ENCODE assay signal across 16 cellular contexts in the genomic region with DNA sequence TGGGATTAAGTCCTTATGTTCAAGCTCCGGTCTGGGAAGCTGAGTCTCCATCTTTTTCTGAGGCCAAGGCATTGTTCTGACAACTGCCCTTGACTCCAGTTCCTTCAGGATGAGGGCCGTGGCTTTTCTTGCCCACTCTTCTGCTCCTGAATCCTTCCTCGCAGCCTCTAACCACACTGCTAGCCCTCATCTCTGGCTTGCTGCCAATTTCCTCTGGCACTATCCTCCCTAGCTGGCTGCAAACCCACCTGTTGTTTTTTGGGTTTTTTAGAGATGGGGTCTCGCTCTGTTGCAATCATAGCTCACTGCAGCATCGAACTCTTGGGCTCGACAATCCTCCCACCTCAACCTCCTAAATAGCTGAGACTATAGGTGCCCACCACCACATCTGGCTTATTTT.
A peak's percentile ranks its signal among the peaks of the same experiment; 100 is the strongest.
DNase-seq lines count a peak whose midpoint lies in the region; ATAC-seq, FAIRE-seq and TF ChIP-seq lines count a peak whose summit lies in the region.
"Had no signal": no experiment of that assay in that cellular context is flagged by ENCODE, and none has a peak within 500 bp of the region (broad histone marks: within the 10 kb centered on the region; RNA-seq: fewer than 3 reads in every experiment).

No MANE protein-coding gene starts in this region.

- H2AFZ ChIP-seq in K562 (ENCODE audit: low read depth, low read length) (peak overlapping the region; percentile 29; the same call in 1 of the 2 replicates), MM.1S (ENCODE audit: low read length) (no peak overlapping the region)

- H3K79me2 ChIP-seq in K562 (ENCODE audit: control insufficient read depth, insufficient read depth, low read length) (no peaks in the 10 kb centered on the region), MM.1S (ENCODE audit: low read length) (no peaks in the 10 kb centered on the region)

- H3F3A ChIP-seq in MM.1S (ENCODE audit: insufficient read depth, low read length), result no peaks in the 10 kb centered on the region

- no peaks in the 10 kb centered on the region for H3K27me3 Mint-ChIP-seq in MCF 10A (ENCODE audit: insufficient read depth, unreplicated experiment)
- H3K27me3 Mint-ChIP-seq: activated CD8-positive, alpha-beta T cell treated with anti-CD3 and anti-CD28 coated beads for 36 hours; B cell had no signal

- H3K4me1 ChIP-seq in breast epithelium (peaks cover 0 to 2% of the 10 kb centered on the region in 2 donors), K562 (replicated peaks in 1 of 2; ENCODE audit: control insufficient read depth in 2 of 2, insufficient read depth in 2 of 2, low read length in 2 of 2) (no peaks in the 10 kb centered on the region; a peak in 2 of 5 replicates), thymus (ENCODE audit: control insufficient read depth, insufficient read depth, low read length) (no peaks in the 10 kb centered on the region), MM.1S (ENCODE audit: low read length) (0 out of 2 replicates have a peak, but pooled peaks cover 8% of the 10 kb centered on the region)
- H3K4me1 ChIP-seq: prostate gland had no signal

- no peaks in the 10 kb centered on the region for H3K36me3 ChIP-seq in breast epithelium
- H3K36me3 ChIP-seq in K562 (ENCODE audit: control insufficient read depth, insufficient read depth, low read length), result no peaks in the 10 kb centered on the region
- no peaks in the 10 kb centered on the region for H3K36me3 ChIP-seq in thymus (ENCODE audit: control insufficient read depth, insufficient read depth)
- no peaks in the 10 kb centered on the region for H3K36me3 ChIP-seq in MM.1S (replicated peaks; ENCODE audit: insufficient read depth, low read length)
- H3K36me3 ChIP-seq: prostate gland had no signal

- no peak for TF ChIP-seq POLR2A in breast epithelium (IDR thresholded peaks at IDR 0.05)
- TF ChIP-seq POLR2A in K562 (conservative IDR thresholded peaks at IDR 0.05), result no peak

- H3K9me3 ChIP-seq in breast epithelium (no peaks in the 10 kb centered on the region), K562 (replicated peaks; ENCODE audit: control insufficient read depth, insufficient read depth, low read depth, low read length) (no peaks in the 10 kb centered on the region), thymus (ENCODE audit: control insufficient read depth) (no peaks in the 10 kb centered on the region), MM.1S (replicated peaks; ENCODE audit: insufficient read depth, low read length) (no peaks in the 10 kb centered on the region)
- H3K9me3 ChIP-seq: prostate gland had no signal

- H3K9ac ChIP-seq in K562 (ENCODE audit: insufficient read depth in 1 of 2, low read depth in 2 of 2, low read length in 2 of 2), result no peak overlapping the region
- no peak overlapping the region for H3K9ac ChIP-seq in MM.1S (ENCODE audit: low read length)

- H3K9me3 Mint-ChIP-seq in MCF 10A (ENCODE audit: unreplicated experiment), result no peaks in the 10 kb centered on the region
- H3K9me3 Mint-ChIP-seq: memory B cell; stimulated activated effector memory CD8-positive, alpha-beta T cell treated with anti-CD3 and anti-CD28 coated beads, Interleukin-12 subunit alpha, Interleukin-12 subunit beta, amount 100 ng/mL, for 72 hours had no signal

- H3K27me3 ChIP-seq in breast epithelium, result no peaks in the 10 kb centered on the region
- peaks cover 0 to 15% of the 10 kb centered on the region in 2 experiments; a peak in 1 of 5 replicates for H3K27me3 ChIP-seq in K562 (ENCODE audit: control insufficient read depth in 2 of 2, insufficient read depth in 2 of 2, low read length in 2 of 2)
- H3K27me3 ChIP-seq in thymus (ENCODE audit: control insufficient read depth, insufficient read depth), result no peaks in the 10 kb centered on the region
- no peaks in the 10 kb centered on the region for H3K27me3 ChIP-seq in MM.1S (replicated peaks; ENCODE audit: insufficient read depth, low read length)

- H4K20me1 ChIP-seq in K562 (replicated peaks; ENCODE audit: control insufficient read depth, insufficient read depth, low read length) (no peaks in the 10 kb centered on the region), MM.1S (ENCODE audit: insufficient read depth, low read length) (no peaks in the 10 kb centered on the region)

- TF ChIP-seq EP300 in K562 (IDR thresholded peaks at IDR 0.05; ENCODE audit: low read length), result no peak

- no peak overlapping the region for H3K4me2 ChIP-seq in K562 (ENCODE audit: insufficient read depth, low read length)
- no peak overlapping the region for H3K4me2 ChIP-seq in MM.1S (ENCODE audit: low read depth, low read length)

- H3K4me3 Mint-ChIP-seq in MCF 10A (ENCODE audit: unreplicated experiment), result no peak overlapping the region
- H3K4me3 Mint-ChIP-seq: activated CD8-positive, alpha-beta T cell treated with anti-CD3 and anti-CD28 coated beads for 36 hours; B cell; memory B cell; stimulated activated effector memory CD8-positive, alpha-beta T cell treated with anti-CD3 and anti-CD28 coated beads, Interleukin-12 subunit alpha, Interleukin-12 subunit beta, amount 100 ng/mL, for 72 hours had no signal

- CTCF ChIA-PET in MCF 10A (lab: Yijun Ruan, JAX), result interaction anchor here (0.7 to 1.4 kb wide), 3 partner anchors 12 to 177 kb away, joined by 3 to 4 read pairs (median 3); no protein-coding TSS in a partner anchor
- CTCF ChIA-PET in K562 (lab: Yijun Ruan, JAX; ENCODE audit: low intra/inter-chr PET ratio), result no interaction called here

- BruUV-seq in MCF 10A (replicated peaks; lab: Mats Ljungman, UMichigan) (no TSS peak), K562 (replicated peaks; lab: Mats Ljungman, UMichigan) (no TSS peak)

- peak; percentile 51 for FAIRE-seq in K562 (lab: Jason Lieb, UNC)

- TF ChIP-seq RAD21 in K562 (CRISPR knock-in tag; conservative IDR thresholded peaks at IDR 0.05 in 1 of 2, IDR thresholded peaks at IDR 0.05 in 1 of 2), result no peak

- peaks cover 25% of the 10 kb centered on the region for H3K4me1 Mint-ChIP-seq in MCF 10A (ENCODE audit: insufficient read depth, unreplicated experiment)
- H3K4me1 Mint-ChIP-seq: B cell; memory B cell; stimulated activated effector memory CD8-positive, alpha-beta T cell treated with anti-CD3 and anti-CD28 coated beads, Interleukin-12 subunit alpha, Interleukin-12 subunit beta, amount 100 ng/mL, for 72 hours had no signal

- no peak overlapping the region for H3K27ac Mint-ChIP-seq in MCF 10A (ENCODE audit: low read depth, unreplicated experiment)
- H3K27ac Mint-ChIP-seq: activated CD8-positive, alpha-beta T cell treated with anti-CD3 and anti-CD28 coated beads for 36 hours; B cell; memory B cell; stimulated activated effector memory CD8-positive, alpha-beta T cell treated with anti-CD3 and anti-CD28 coated beads, Interleukin-12 subunit alpha, Interleukin-12 subunit beta, amount 100 ng/mL, for 72 hours had no signal

- DNase-seq in MCF 10A (ENCODE audit: unreplicated experiment) (peak; percentile 52), breast epithelium (ENCODE audit: low spot score in 2 of 2) (no peak), NCI-H69 (lab: John Stamatoyannopoulos, UW) (peak; percentile 58), K562 (ENCODE audit: extremely low read depth in 1 of 4, low spot score in 3 of 4) (peak in 1 of 4 experiments; percentile 42), MM.1S (no peak), putamen (ENCODE audit: low spot score) (no peak)
- DNase-seq in stimulated activated naive CD4-positive, alpha-beta T cell treated with Interleukin-2 at 50 U/mL for 16 hours (lab: John Stamatoyannopoulos, UW), result no peak
- DNase-seq: activated CD8-positive, alpha-beta T cell treated with anti-CD3 and anti-CD28 coated beads for 36 hours; activated naive CD4-positive, alpha-beta T cell treated with Interleukin-2 at 50 U/mL for 16 hours; NCI-H774; stimulated activated CD4-positive, alpha-beta T cell treated with anti-CD3 and anti-CD28 coated beads, Interleukin-2, amount 100 ng/mL, for 24 hours had no signal

- no peak overlapping the region for H3K4me3 ChIP-seq in breast epithelium
- H3K4me3 ChIP-seq in K562, result no peak overlapping the region
- H3K4me3 ChIP-seq in thymus (ENCODE audit: low read length), result no peak overlapping the region
- no peak overlapping the region for H3K4me3 ChIP-seq in MM.1S (ENCODE audit: low read length)
- H3K4me3 ChIP-seq: prostate gland had no signal

- peak; percentile 67 for ATAC-seq in K562
- ATAC-seq: activated CD8-positive, alpha-beta T cell treated with anti-CD3 and anti-CD28 coated beads for 36 hours; stimulated activated effector memory CD8-positive, alpha-beta T cell treated with anti-CD3 and anti-CD28 coated beads, Interleukin-12 subunit alpha, Interleukin-12 subunit beta, amount 100 ng/mL, for 72 hours had no signal

- no peak overlapping the region for H3K27ac ChIP-seq in breast epithelium
- H3K27ac ChIP-seq in K562 (ENCODE audit: extremely low read depth, low read depth, low read length), result no peak overlapping the region
- H3K27ac ChIP-seq in thymus (ENCODE audit: low read depth), result peak overlapping the region; percentile 42
- H3K27ac ChIP-seq in MM.1S (ENCODE audit: low read length), result no peak overlapping the region
- H3K27ac ChIP-seq: prostate gland had no signal

- in situ Hi-C loops in K562 (cut with MboI), result no loop called here

- POLR2A ChIA-PET in MCF 10A (lab: Yijun Ruan, JAX), result no interaction called here
- POLR2A ChIA-PET in K562 (lab: Yijun Ruan, JAX), result interaction anchor here (0.6 kb wide), 2 partner anchors 24 to 272 kb away, joined by 3 to 5 read pairs; no protein-coding TSS in a partner anchor

- 9% methylated on average over 6 of the region's 6 CpGs for WGBS in K562 (ENCODE audit: insufficient coverage, low coverage, missing lambda C conversion rate)
- WGBS in thymus, result 57% methylated on average over 6 of the region's 6 CpGs

- intact Hi-C loops in MCF 10A (cut with micrococcal nuclease), result no loop called here
- intact Hi-C loops in breast epithelium (cut with DNase I; ENCODE audit: low total_unique reads), result no loop called here
- intact Hi-C loops in K562 (cut with micrococcal nuclease), result no loop called here

- H3K36me3 Mint-ChIP-seq in MCF 10A (ENCODE audit: insufficient read depth, unreplicated experiment), result no peaks in the 10 kb centered on the region
- H3K36me3 Mint-ChIP-seq: memory B cell; stimulated activated effector memory CD8-positive, alpha-beta T cell treated with anti-CD3 and anti-CD28 coated beads, Interleukin-12 subunit alpha, Interleukin-12 subunit beta, amount 100 ng/mL, for 72 hours had no signal

- no peaks in the 10 kb centered on the region for H3K9me1 ChIP-seq in K562 (ENCODE audit: control insufficient read depth, insufficient read depth, low read length)

- TF ChIP-seq CTCF in MCF 10A (IDR thresholded peaks at IDR 0.05; ENCODE audit: unreplicated experiment) (no peak), breast epithelium (IDR thresholded peaks at IDR 0.05) (no peak), K562 (IDR thresholded peaks at IDR 0.05 in 2 of 3, conservative IDR thresholded peaks at IDR 0.05 in 1 of 3; ENCODE audit: insufficient read depth in 2 of 3, low read depth in 1 of 3, low read length in 3 of 3) (no peak), MM.1S (IDR thresholded peaks at IDR 0.05; ENCODE audit: low read length) (no peak)

- no peaks in the 10 kb centered on the region for H3K9me2 ChIP-seq in MM.1S (replicated peaks; ENCODE audit: insufficient read depth, low read length)

TF ChIP-seq in K562, 482 proteins besides CTCF, POLR2A, EP300 and RAD21:
- TF ChIP-seq NFIC (IDR thresholded peaks at IDR 0.05) (peak; percentile 97), CHD1 (IDR thresholded peaks at IDR 0.05; ENCODE audit: low read length) (no peak), SMAD1 (IDR thresholded peaks at IDR 0.05; ENCODE audit: low read depth, low read length, partially characterized antibody) (peak; percentile 21), NFIX (CRISPR knock-in tag; IDR thresholded peaks at IDR 0.05; ENCODE audit: low read depth) (peak; percentile 78)

Comparison
In these comparisons a context has a peak if more than half of its experiments do, and no peak if none do; other contexts are left out.
1. DNase-seq: peak in MCF 10A (single experiment) and NCI-H69 (single experiment); none in breast epithelium (0 of 2), stimulated activated naive CD4-positive, alpha-beta T cell treated with Interleukin-2 at 50 U/mL for 16 hours (single experiment), MM.1S (single experiment) and putamen (single experiment).